Comparison of ENCODE assay signal across 13 cellular contexts in genomic region chr3:64327039-64327804, GRCh38.
A peak's percentile ranks its signal among the peaks of the same experiment; 100 is the strongest.
DNase-seq lines count a peak whose midpoint lies in the region; ATAC-seq and TF ChIP-seq lines count a peak whose summit lies in the region.
"Had no signal": no experiment of that assay in that cellular context is flagged by ENCODE, and none has a peak within 500 bp of the region (broad histone marks: within the 10 kb centered on the region; RNA-seq: fewer than 3 reads in every experiment).

No MANE protein-coding gene starts in this region.

- peak; percentile 85 for DNase-seq in AG08395 (ENCODE audit: low spot score)
- peak; percentile 23 to 47 (median 36) for DNase-seq in body of pancreas
- DNase-seq in right atrium auricular region (ENCODE audit: low spot score) = peak; percentile 94
- DNase-seq in posterior vena cava (ENCODE audit: low spot score) = peak; percentile 92
- DNase-seq in MV-4-11 (lab: John Stamatoyannopoulos, UW) = no peak
- no peak for DNase-seq in progenitor cell of endocrine pancreas (ENCODE audit: low spot score, unreplicated experiment)
- DNase-seq: activated B cell treated with CpG ODN at 0.5 μM for 24 hours; activated gamma-delta T cell; effector CD8-positive, alpha-beta T cell; NCI-H146 had no signal

- no peak overlapping the region for H3K4me3 Mint-ChIP-seq in progenitor cell of endocrine pancreas (ENCODE audit: low read depth)
- H3K4me3 Mint-ChIP-seq: activated B cell treated with CpG ODN at 0.5 μM for 24 hours had no signal

- H3K27ac ChIP-seq in body of pancreas (peak overlapping the region in 2 of 4 donors; percentile 22 to 46), right atrium auricular region (peak overlapping the region; percentile 71 to 82)

- H3K27me3 ChIP-seq in body of pancreas (no peaks in the 10 kb centered on the region), right atrium auricular region (no peaks in the 10 kb centered on the region)

- H3K9me3 ChIP-seq in body of pancreas = no peaks in the 10 kb centered on the region
- H3K9me3 ChIP-seq in right atrium auricular region = no peaks in the 10 kb centered on the region

- ATAC-seq in body of pancreas = peak; percentile 81
- ATAC-seq in HG03432 (IDR thresholded peaks at IDR 0.05; ENCODE audit: unreplicated experiment) = no peak
- ATAC-seq in HG02938 (IDR thresholded peaks at IDR 0.05; ENCODE audit: unreplicated experiment) = no peak
- ATAC-seq: left colon had no signal

- no peaks in the 10 kb centered on the region for H3K36me3 Mint-ChIP-seq in progenitor cell of endocrine pancreas (ENCODE audit: insufficient read depth)

- intact Hi-C loops in body of pancreas (cut with DNase I) (no loop called here), posterior vena cava (cut with DNase I) (no loop called here)

- H3K27me3 Mint-ChIP-seq in progenitor cell of endocrine pancreas = no peaks in the 10 kb centered on the region
- H3K27me3 Mint-ChIP-seq: activated B cell treated with CpG ODN at 0.5 μM for 24 hours had no signal

- WGBS in body of pancreas, 2 donors = 80 to 88% methylated on average over 11 of the region's 11 CpGs

- TF ChIP-seq CTCF in body of pancreas (IDR thresholded peaks at IDR 0.05) = no peak
- no peak for TF ChIP-seq CTCF in right atrium auricular region (IDR thresholded peaks at IDR 0.05)
- TF ChIP-seq CTCF in progenitor cell of endocrine pancreas (IDR thresholded peaks at IDR 0.05; ENCODE audit: unreplicated experiment) = no peak

- no peak for TF ChIP-seq POLR2A in body of pancreas (IDR thresholded peaks at IDR 0.05)

- H3K36me3 ChIP-seq in body of pancreas (replicated peaks in 1 of 2; ENCODE audit: insufficient read depth in 1 of 2, low read depth in 2 of 2) = no peaks in the 10 kb centered on the region
- H3K36me3 ChIP-seq in right atrium auricular region = no peaks in the 10 kb centered on the region

- no peaks in the 10 kb centered on the region for H3K4me1 ChIP-seq in body of pancreas
- H3K4me1 ChIP-seq in right atrium auricular region = peaks cover 0 to 6% of the 10 kb centered on the region in 2 donors

- H3K4me3 ChIP-seq in body of pancreas = no peak overlapping the region
- H3K4me3 ChIP-seq in right atrium auricular region = no peak overlapping the region

- peaks cover 7% of the 10 kb centered on the region for H3K9me3 Mint-ChIP-seq in progenitor cell of endocrine pancreas (ENCODE audit: low read depth)
- H3K9me3 Mint-ChIP-seq: activated B cell treated with CpG ODN at 0.5 μM for 24 hours had no signal

- peaks cover 20% of the 10 kb centered on the region for H3K4me1 Mint-ChIP-seq in progenitor cell of endocrine pancreas (ENCODE audit: low read depth)
- H3K4me1 Mint-ChIP-seq: activated B cell treated with CpG ODN at 0.5 μM for 24 hours had no signal

- H3K27ac Mint-ChIP-seq in progenitor cell of endocrine pancreas = no peak overlapping the region
- H3K27ac Mint-ChIP-seq: activated B cell treated with CpG ODN at 0.5 μM for 24 hours had no signal

Comparison
In these comparisons a context has a peak if more than half of its experiments do, and no peak if none do; other contexts are left out.
1. DNase-seq: peak in AG08395 (single experiment), body of pancreas (4 of 4), right atrium auricular region (single experiment) and posterior vena cava (single experiment); none in MV-4-11 (single experiment) and progenitor cell of endocrine pancreas (single experiment).